In the genomic region with DNA sequence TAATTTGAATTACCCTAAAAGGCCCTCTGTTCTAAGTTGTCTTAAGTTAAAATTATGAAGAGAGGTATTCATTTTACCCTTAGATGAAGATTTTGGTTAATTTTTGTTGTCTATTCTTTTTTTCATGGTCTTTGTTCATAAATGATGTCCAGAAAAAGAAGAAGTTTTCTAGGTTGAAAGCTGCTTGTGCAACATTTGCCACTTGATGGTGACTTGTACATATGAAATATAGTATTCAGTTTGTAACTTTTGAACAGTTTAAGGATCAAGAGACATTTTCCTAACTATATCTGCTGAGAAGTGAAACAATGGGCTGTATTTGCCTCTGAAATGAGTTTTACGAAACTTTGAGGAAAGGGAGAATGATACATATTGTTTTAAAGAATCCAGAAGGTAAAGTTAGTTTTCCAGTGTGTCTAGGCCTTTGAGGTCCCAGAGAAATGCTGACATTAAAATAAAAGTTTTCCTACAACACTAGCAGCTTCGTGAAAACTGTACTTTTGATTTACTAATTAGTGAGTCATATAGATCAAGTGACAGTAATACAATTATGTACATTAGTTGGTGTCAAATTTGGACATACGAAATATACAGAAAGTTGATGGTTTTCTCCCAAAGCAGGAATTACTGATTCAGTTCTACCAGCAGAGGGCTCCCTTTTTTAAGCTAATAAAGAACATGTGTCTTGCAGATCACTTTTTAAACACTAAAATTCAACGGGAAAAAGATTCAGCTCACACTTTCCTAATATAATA, we compare ENCODE assay signal across 8 cellular contexts.
A peak's percentile ranks its signal among the peaks of the same experiment; 100 is the strongest.
DNase-seq lines count a peak whose midpoint lies in the region; ATAC-seq and TF ChIP-seq lines count a peak whose summit lies in the region.

No MANE protein-coding gene starts in this region.

- peak overlapping the region; percentile 29 to 84 (median 69) for H3K27ac Mint-ChIP-seq in IgD-negative memory B cell

- peaks cover 24% of the 10 kb centered on the region for H3F3A ChIP-seq in SU-DHL-6 (ENCODE audit: insufficient read depth)

- H3K27me3 Mint-ChIP-seq in IgD-negative memory B cell: no peaks in the 10 kb centered on the region

- ATAC-seq in GM21723 (IDR thresholded peaks at IDR 0.05; ENCODE audit: unreplicated experiment): no peak
- ATAC-seq in GM18873 (IDR thresholded peaks at IDR 0.05; ENCODE audit: low FRiP score, unreplicated experiment): no peak

- 27 to 31% (median 30%) methylated on average over 4 of the region's 4 CpGs for WGBS in ovary, 3 donors

- TF ChIP-seq CTCF in SU-DHL-6 (IDR thresholded peaks at IDR 0.05; ENCODE audit: insufficient read depth, low read length, poor library complexity, severe bottlenecking) (peak; percentile 55), epithelial cell of proximal tubule (conservative IDR thresholded peaks at IDR 0.05; ENCODE audit: low read depth, low read length) (peak; percentile 71), ovary (IDR thresholded peaks at IDR 0.05) (peak; percentile 55 to 85 (median 71))

- 0 out of 2 replicates have a peak, but pooled peaks cover 5% of the 10 kb centered on the region for H3K79me2 ChIP-seq in SU-DHL-6 (ENCODE audit: insufficient read depth, low read length)

- peak overlapping the region in 3 of 4 donors; percentile 20 to 91 (median 60) for H3K4me3 Mint-ChIP-seq in IgD-negative memory B cell

- H3K4me2 ChIP-seq in SU-DHL-6 (ENCODE audit: low read depth, low read length, poor library complexity, severe bottlenecking): peak overlapping the region; percentile 68

- TF ChIP-seq EP300 in ovary (IDR thresholded peaks at IDR 0.05): no peak

- intact Hi-C loops in ovary (cut with DNase I): loop anchor here in 3 of 4 donors (5.0 kb wide), 1 partner anchor 676 kb away; no protein-coding TSS in a partner anchor

- H3K4me1 Mint-ChIP-seq in IgD-negative memory B cell: peaks cover 21 to 42% (median 35%) of the 10 kb centered on the region in 3 donors

- peaks cover 6% of the 10 kb centered on the region for H3K4me1 ChIP-seq in ovary (ENCODE audit: insufficient read depth)

- H3K27me3 ChIP-seq in SU-DHL-6 (ENCODE audit: low read length): no peaks in the 10 kb centered on the region
- H3K27me3 ChIP-seq in ovary: no peaks in the 10 kb centered on the region

- H4K20me1 ChIP-seq in SU-DHL-6 (ENCODE audit: low read depth, low read length): no peaks in the 10 kb centered on the region

- H3K4me3 ChIP-seq in SU-DHL-6 (ENCODE audit: insufficient read depth, low read length, poor library complexity, severe bottlenecking) (no peak overlapping the region), epithelial cell of proximal tubule (ENCODE audit: low read depth, low read length) (no peak overlapping the region), ovary (no peak overlapping the region)

- H3K9me3 ChIP-seq in SU-DHL-6 (ENCODE audit: insufficient read depth, low read length) (no peaks in the 10 kb centered on the region), ovary (no peaks in the 10 kb centered on the region)

- no peak overlapping the region for H3K9ac ChIP-seq in SU-DHL-6 (ENCODE audit: low read length)

- H3K36me3 ChIP-seq in SU-DHL-6 (ENCODE audit: low read length) (peaks cover 1% of the 10 kb centered on the region; the same call in 1 of the 2 replicates), ovary (no peaks in the 10 kb centered on the region)

- DNase-seq in NCI-H1417 (lab: John Stamatoyannopoulos, UW) (peak in 2 of 3 experiments; percentile 57 to 68), NCI-H1417 treated with DMSO at 0.1 percent for 48 hours (lab: John Stamatoyannopoulos, UW) (no peak), epithelial cell of proximal tubule (ENCODE audit: low read depth) (no peak), ovary (no peak)

- H3K36me3 Mint-ChIP-seq in IgD-negative memory B cell: peaks cover 5% of the 10 kb centered on the region

- no peaks in the 10 kb centered on the region for H3K9me3 Mint-ChIP-seq in IgD-negative memory B cell

- H3K9me2 ChIP-seq in SU-DHL-6 (replicated peaks; ENCODE audit: insufficient read depth, low read length): no peaks in the 10 kb centered on the region

- no peak for TF ChIP-seq POLR2A in ovary (IDR thresholded peaks at IDR 0.05)

- H2AFZ ChIP-seq in SU-DHL-6 (ENCODE audit: low read depth, low read length, severe bottlenecking): no peak overlapping the region

- H3K27ac ChIP-seq in SU-DHL-6 (ENCODE audit: low read depth, low read length): peak overlapping the region; percentile 59
- peak overlapping the region in 1 of 2 donors; percentile 8 for H3K27ac ChIP-seq in ovary

Comparison
In these comparisons a context has a peak if more than half of its experiments do, and no peak if none do; other contexts are left out.
1. DNase-seq: peak in NCI-H1417 (2 of 3); none in NCI-H1417 treated with DMSO at 0.1 percent for 48 hours (single experiment), epithelial cell of proximal tubule (single experiment) and ovary (0 of 5).
2. Peak in every context shown above with its lines, with median percentiles within 50 percentile points of each other: CTCF ChIP-seq.